In genomic region chr11:70405679-70406395, GRCh38 we compare ENCODE assay signal across 33 cellular contexts.
"Had no signal": no experiment of that assay in that cellular context is flagged by ENCODE, and none has a peak within 500 bp of the region (broad histone marks: within the 10 kb centered on the region; RNA-seq: fewer than 3 reads in every experiment).

No MANE protein-coding gene starts in this region.

- H3K27ac Mint-ChIP-seq: activated CD4-positive, alpha-beta memory T cell treated with anti-CD3 and anti-CD28 coated beads, Interleukin-2, amount 10 ng/mL, durations not matched to agents 7 days and 5 days; activated CD4-positive, alpha-beta T cell treated with anti-CD3 and anti-CD28 coated beads, Interleukin-2, amount 10 ng/mL, durations not matched to agents 7 days and 5 days; activated naive CD4-positive, alpha-beta T cell treated with anti-CD3 and anti-CD28 coated beads, Interleukin-2, amount 10 ng/mL, durations not matched to agents 7 days and 5 days; activated naive CD8-positive, alpha-beta T cell treated with anti-CD3 and anti-CD28 coated beads, Interleukin-2, amount 10 ng/mL, durations not matched to agents 7 days and 5 days; activated T-cell treated with anti-CD3 and anti-CD28 coated beads, Interleukin-2, amount 50 U/mL, for 24 hours; brain; dendritic cell treated with granulocyte-macrophage colony-stimulating factor and Interleukin-4, amounts not matched to agents 40 ng/mL and 50 ng/mL, for 4 days; endodermal cell; immature natural killer cell; natural killer cell treated with Interleukin-12 subunit alpha and Interleukin-12 subunit beta and Interleukin-15 and Interleukin-18, amount 100 ng/mL, for 72 hours; stimulated activated effector memory CD8-positive, alpha-beta T cell treated with anti-CD3 and anti-CD28 coated beads, Interleukin-12 subunit alpha, Interleukin-12 subunit beta, amount 100 ng/mL, for 72 hours; stimulated activated naive CD8-positive, alpha-beta T cell treated with anti-CD3 and anti-CD28 coated beads, Interleukin-15, Interleukin-2, amounts not matched to agents 100 ng/mL and 50 ng/mL, for 24 hours; type B pancreatic cell had no signal

- H3K4me1 ChIP-seq: prostate gland had no signal

- FAIRE-seq: kidney, small intestine had no signal

- H3K36me3 ChIP-seq: uterus had no signal

- H3K4me3 Mint-ChIP-seq: activated CD4-positive, alpha-beta memory T cell treated with anti-CD3 and anti-CD28 coated beads, Interleukin-2, amount 10 ng/mL, durations not matched to agents 7 days and 5 days; activated CD4-positive, alpha-beta T cell treated with anti-CD3 and anti-CD28 coated beads, Interleukin-2, amount 10 ng/mL, durations not matched to agents 7 days and 5 days; activated naive CD4-positive, alpha-beta T cell treated with anti-CD3 and anti-CD28 coated beads, Interleukin-2, amount 10 ng/mL, durations not matched to agents 7 days and 5 days; activated naive CD8-positive, alpha-beta T cell treated with anti-CD3 and anti-CD28 coated beads, Interleukin-2, amount 10 ng/mL, durations not matched to agents 7 days and 5 days; activated T-cell treated with anti-CD3 and anti-CD28 coated beads, Interleukin-2, amount 50 U/mL, for 24 hours; brain; dendritic cell treated with granulocyte-macrophage colony-stimulating factor and Interleukin-4, amounts not matched to agents 40 ng/mL and 50 ng/mL, for 4 days; endodermal cell; immature natural killer cell; natural killer cell treated with Interleukin-12 subunit alpha and Interleukin-12 subunit beta and Interleukin-15 and Interleukin-18, amount 100 ng/mL, for 72 hours; stimulated activated effector memory CD8-positive, alpha-beta T cell treated with anti-CD3 and anti-CD28 coated beads, Interleukin-12 subunit alpha, Interleukin-12 subunit beta, amount 100 ng/mL, for 72 hours; stimulated activated naive CD8-positive, alpha-beta T cell treated with anti-CD3 and anti-CD28 coated beads, Interleukin-15, Interleukin-2, amounts not matched to agents 100 ng/mL and 50 ng/mL, for 24 hours; type B pancreatic cell had no signal

- ATAC-seq: foreskin keratinocyte; lower lobe of right lung; mucosa of descending colon; natural killer cell treated with Interleukin-12 subunit alpha and Interleukin-12 subunit beta and Interleukin-15 and Interleukin-18, amount 100 ng/mL, for 72 hours; stimulated activated effector memory CD8-positive, alpha-beta T cell treated with anti-CD3 and anti-CD28 coated beads, Interleukin-12 subunit alpha, Interleukin-12 subunit beta, amount 100 ng/mL, for 72 hours had no signal

- H3K36me3 Mint-ChIP-seq: activated naive CD4-positive, alpha-beta T cell treated with anti-CD3 and anti-CD28 coated beads, Interleukin-2, amount 10 ng/mL, durations not matched to agents 7 days and 5 days; activated naive CD8-positive, alpha-beta T cell treated with anti-CD3 and anti-CD28 coated beads, Interleukin-2, amount 10 ng/mL, durations not matched to agents 7 days and 5 days; immature natural killer cell; natural killer cell treated with Interleukin-12 subunit alpha and Interleukin-12 subunit beta and Interleukin-15 and Interleukin-18, amount 100 ng/mL, for 72 hours; stimulated activated effector memory CD8-positive, alpha-beta T cell treated with anti-CD3 and anti-CD28 coated beads, Interleukin-12 subunit alpha, Interleukin-12 subunit beta, amount 100 ng/mL, for 72 hours had no signal

- H3K27me3 Mint-ChIP-seq: brain, type B pancreatic cell had no signal

- DNase-seq: activated CD4-positive, alpha-beta memory T cell treated with anti-CD3 and anti-CD28 coated beads, Interleukin-2, amount 10 ng/mL, durations not matched to agents 7 days and 5 days; activated CD4-positive, alpha-beta T cell treated with anti-CD3 and anti-CD28 coated beads for 1 hour; activated CD4-positive, alpha-beta T cell treated with anti-CD3 and anti-CD28 coated beads, Interleukin-2, amount 10 ng/mL, durations not matched to agents 7 days and 5 days; activated CD8-positive, alpha-beta memory T cell treated with anti-CD3 and anti-CD28 coated beads, Interleukin-2, amount 50 U/mL, for 48 hours; activated gamma-delta T cell; activated naive CD4-positive, alpha-beta T cell treated with anti-CD3 and anti-CD28 coated beads, Interleukin-2, amount 10 ng/mL, durations not matched to agents 7 days and 5 days; activated naive CD8-positive, alpha-beta T cell treated with anti-CD3 and anti-CD28 coated beads, Interleukin-2, amount 10 ng/mL, durations not matched to agents 7 days and 5 days; activated T-cell treated with anti-CD3 and anti-CD28 coated beads, Interleukin-2, amount 50 U/mL, for 24 hours; endodermal cell; foreskin keratinocyte; heart left ventricle; immature natural killer cell; kidney; lower lobe of right lung; mesendoderm; mucosa of descending colon; retina; sigmoid colon; small intestine; stimulated activated CD4-positive, alpha-beta T cell treated with anti-CD3 and anti-CD28 coated beads, Interleukin-4, amount 100 ng/mL, for 24 hours; T-helper 2 cell; uterus had no signal

- H3K9me3 Mint-ChIP-seq: activated CD4-positive, alpha-beta memory T cell treated with anti-CD3 and anti-CD28 coated beads, Interleukin-2, amount 10 ng/mL, durations not matched to agents 7 days and 5 days; activated CD4-positive, alpha-beta T cell treated with anti-CD3 and anti-CD28 coated beads, Interleukin-2, amount 10 ng/mL, durations not matched to agents 7 days and 5 days; activated naive CD4-positive, alpha-beta T cell treated with anti-CD3 and anti-CD28 coated beads, Interleukin-2, amount 10 ng/mL, durations not matched to agents 7 days and 5 days; activated naive CD8-positive, alpha-beta T cell treated with anti-CD3 and anti-CD28 coated beads, Interleukin-2, amount 10 ng/mL, durations not matched to agents 7 days and 5 days; activated T-cell treated with anti-CD3 and anti-CD28 coated beads, Interleukin-2, amount 50 U/mL, for 24 hours; brain; dendritic cell treated with granulocyte-macrophage colony-stimulating factor and Interleukin-4, amounts not matched to agents 40 ng/mL and 50 ng/mL, for 4 days; endodermal cell; natural killer cell treated with Interleukin-12 subunit alpha and Interleukin-12 subunit beta and Interleukin-15 and Interleukin-18, amount 100 ng/mL, for 72 hours; stimulated activated effector memory CD8-positive, alpha-beta T cell treated with anti-CD3 and anti-CD28 coated beads, Interleukin-12 subunit alpha, Interleukin-12 subunit beta, amount 100 ng/mL, for 72 hours; stimulated activated naive CD8-positive, alpha-beta T cell treated with anti-CD3 and anti-CD28 coated beads, Interleukin-15, Interleukin-2, amounts not matched to agents 100 ng/mL and 50 ng/mL, for 24 hours; type B pancreatic cell had no signal

- H3K27me3 ChIP-seq: ascending aorta, cardiac muscle cell, esophagus muscularis mucosa, foreskin keratinocyte, sigmoid colon, uterus had no signal

- H3K27ac ChIP-seq: ascending aorta, cardiac muscle cell, esophagus muscularis mucosa, foreskin keratinocyte, lower lobe of right lung, prostate gland, sigmoid colon, thoracic aorta, uterus had no signal

- H3K4me3 ChIP-seq: ascending aorta, cardiac muscle cell, esophagus muscularis mucosa, heart left ventricle, lower lobe of right lung, mucosa of descending colon, prostate gland, sigmoid colon, thoracic aorta, uterus had no signal

- H3K9me3 ChIP-seq: ascending aorta, esophagus muscularis mucosa, heart left ventricle, lower lobe of right lung, mucosa of descending colon, prostate gland, sigmoid colon, thoracic aorta, uterus had no signal

- H3K4me1 Mint-ChIP-seq: immature natural killer cell had no signal
